In genomic region chr3:137509354-137510045, GRCh38 we compare ENCODE assay signal across 22 cellular contexts.
DNase-seq lines count a peak whose midpoint lies in the region; TF ChIP-seq lines count a peak whose summit lies in the region.
"Had no signal": no experiment of that assay in that cellular context is flagged by ENCODE, and none has a peak within 500 bp of the region (broad histone marks: within the 10 kb centered on the region; RNA-seq: fewer than 3 reads in every experiment).

No MANE protein-coding gene starts in this region.

- H3K79me1 ChIP-seq in neuronal stem cell (ENCODE audit: low read depth, low read length) = no peaks in the 10 kb centered on the region

- no peaks in the 10 kb centered on the region for H3K4me1 Mint-ChIP-seq in osteocyte (ENCODE audit: unreplicated experiment)
- H3K4me1 Mint-ChIP-seq: CD4-positive, CD25-positive, alpha-beta regulatory T cell; memory B cell; stimulated activated naive CD8-positive, alpha-beta T cell treated with anti-CD3 and anti-CD28 coated beads, Interleukin-15, amount 100 ng/mL, for 72 hours had no signal

- TF ChIP-seq EP300 in tibial nerve (IDR thresholded peaks at IDR 0.05) (no peak), esophagus muscularis mucosa (IDR thresholded peaks at IDR 0.05) (no peak)

- no peak overlapping the region for H3K9ac ChIP-seq in neuronal stem cell (ENCODE audit: low read depth, low read length, poor library complexity)
- H3K9ac ChIP-seq: GM23248 had no signal

- peaks cover 18% of the 10 kb centered on the region for H3K9me3 Mint-ChIP-seq in osteocyte (ENCODE audit: unreplicated experiment)

- H4K8ac ChIP-seq in neuronal stem cell (ENCODE audit: low read depth, low read length) = no peak overlapping the region

- H3K27me3 Mint-ChIP-seq in osteocyte (ENCODE audit: unreplicated experiment) = no peaks in the 10 kb centered on the region
- H3K27me3 Mint-ChIP-seq: CD4-positive, CD25-positive, alpha-beta regulatory T cell; memory B cell; natural killer cell treated with Interleukin-12 subunit alpha and Interleukin-12 subunit beta and Interleukin-15 and Interleukin-18, amount 100 ng/mL, for 72 hours; stimulated activated naive CD8-positive, alpha-beta T cell treated with anti-CD3 and anti-CD28 coated beads, Interleukin-15, amount 100 ng/mL, for 72 hours had no signal

- peak in 2 of 3 experiments; percentile 16 to 33 for DNase-seq in NCI-H1417 (lab: John Stamatoyannopoulos, UW)
- DNase-seq in NCI-H1417 treated with DMSO at 0.1 percent for 48 hours (lab: John Stamatoyannopoulos, UW) = no peak
- DNase-seq in NCI-H146 (lab: John Stamatoyannopoulos, UW) = peak; percentile 65
- peak; percentile 45 for DNase-seq in neuronal stem cell (ENCODE audit: low spot score)
- DNase-seq in osteocyte (ENCODE audit: extremely low spot score, unreplicated experiment) = no peak
- DNase-seq in tibial nerve (ENCODE audit: low spot score in 2 of 2) = no peak
- DNase-seq in esophagus muscularis mucosa (ENCODE audit: extremely low spot score) = no peak
- DNase-seq: activated CD4-positive, alpha-beta T cell treated with anti-CD3 and anti-CD28 coated beads, Interleukin-2, amount 50 U/mL, for 1 hour; activated naive CD4-positive, alpha-beta T cell treated with anti-CD3 and anti-CD28 coated beads, Interleukin-2, amount 50 U/mL, for 16 hours; activated T-cell treated with anti-CD3 and anti-CD28 coated beads for 4 hours; brain microvascular endothelial cell; CD4-positive, CD25-positive, alpha-beta regulatory T cell; GM23248; head of caudate nucleus; Karpas-422; NCI-H187; stimulated activated naive CD8-positive, alpha-beta T cell treated with anti-CD3 and anti-CD28 coated beads, Interleukin-15, amount 100 ng/mL, for 72 hours had no signal

- H2BK15ac ChIP-seq in neuronal stem cell (ENCODE audit: low read length) = no peak overlapping the region

- no peak overlapping the region for H3K4me3 Mint-ChIP-seq in osteocyte (ENCODE audit: unreplicated experiment)
- H3K4me3 Mint-ChIP-seq: CD4-positive, CD25-positive, alpha-beta regulatory T cell; memory B cell; natural killer cell treated with Interleukin-12 subunit alpha and Interleukin-12 subunit beta and Interleukin-15 and Interleukin-18, amount 100 ng/mL, for 72 hours; stimulated activated naive CD8-positive, alpha-beta T cell treated with anti-CD3 and anti-CD28 coated beads, Interleukin-15, amount 100 ng/mL, for 72 hours had no signal

- no peak overlapping the region for H2BK120ac ChIP-seq in neuronal stem cell (ENCODE audit: low read depth, low read length)

- H2AK5ac ChIP-seq in neuronal stem cell (ENCODE audit: low read depth, low read length) = no peak overlapping the region

- H3K4ac ChIP-seq in neuronal stem cell (ENCODE audit: low read length) = no peak overlapping the region

- WGBS in neuronal stem cell (ENCODE audit: extremely low coverage in 2 of 2, insufficient read length in 2 of 2, insufficient replicate concordance in 1 of 2), 2 donors = no CpG with 5 or more reads among the region's 29 CpGs
- WGBS in tibial nerve, 2 donors = 34 to 44% methylated on average over 21 to 29 of the region's 29 CpGs
- WGBS in esophagus muscularis mucosa = 77% methylated on average over 29 of the region's 29 CpGs

- intact Hi-C loops in esophagus muscularis mucosa (cut with DNase I) = no loop called here

- H3K27ac ChIP-seq in VCaP = peak overlapping the region; percentile 27; the same call in 1 of the 2 replicates
- peak overlapping the region; percentile 70 for H3K27ac ChIP-seq in neuronal stem cell (replicated peaks; ENCODE audit: low read length)
- no peak overlapping the region for H3K27ac ChIP-seq in tibial nerve
- no peak overlapping the region for H3K27ac ChIP-seq in esophagus muscularis mucosa (replicated peaks in 1 of 4)
- H3K27ac ChIP-seq: brain microvascular endothelial cell, GM23248, SJSA1, vagina had no signal

- H2BK5ac ChIP-seq in neuronal stem cell (ENCODE audit: low read length) = no peak overlapping the region

- no peak overlapping the region for H3K23ac ChIP-seq in neuronal stem cell (ENCODE audit: low read depth, low read length, poor library complexity)

- no peak overlapping the region for H2AFZ ChIP-seq in neuronal stem cell (ENCODE audit: low read length)
- H2AFZ ChIP-seq: GM23248 had no signal

- H3K36me3 ChIP-seq in neuronal stem cell (replicated peaks in 1 of 2; ENCODE audit: control insufficient read depth in 2 of 2, insufficient read depth in 2 of 2, low read length in 2 of 2) (no peaks in the 10 kb centered on the region), tibial nerve (no peaks in the 10 kb centered on the region), esophagus muscularis mucosa (no peaks in the 10 kb centered on the region)
- H3K36me3 ChIP-seq: brain microvascular endothelial cell, SJSA1, vagina had no signal

- H3K27me3 ChIP-seq in neuronal stem cell (ENCODE audit: control insufficient read depth in 3 of 3, insufficient read depth in 3 of 3, low read depth in 1 of 3, low read length in 3 of 3) (no peaks in the 10 kb centered on the region), tibial nerve (no peaks in the 10 kb centered on the region), esophagus muscularis mucosa (no peaks in the 10 kb centered on the region)
- H3K27me3 ChIP-seq: brain microvascular endothelial cell, vagina had no signal

- H4K91ac ChIP-seq in neuronal stem cell (ENCODE audit: low read depth, low read length, poor library complexity) = no peak overlapping the region

- TF ChIP-seq POLR2A in tibial nerve (IDR thresholded peaks at IDR 0.05) = no peak
- no peak for TF ChIP-seq POLR2A in esophagus muscularis mucosa (IDR thresholded peaks at IDR 0.05; ENCODE audit: low read depth)

- no peak overlapping the region for H3K14ac ChIP-seq in neuronal stem cell (ENCODE audit: low read length)

- H3K36me3 Mint-ChIP-seq in osteocyte (ENCODE audit: unreplicated experiment) = no peaks in the 10 kb centered on the region
- H3K36me3 Mint-ChIP-seq: CD4-positive, CD25-positive, alpha-beta regulatory T cell; memory B cell had no signal

- H2BK12ac ChIP-seq in neuronal stem cell (ENCODE audit: low read length) = no peak overlapping the region

- peaks cover 0 to 6% of the 10 kb centered on the region in 2 donors for H3K4me1 ChIP-seq in neuronal stem cell (ENCODE audit: control insufficient read depth in 2 of 2, insufficient read depth in 1 of 2, low read depth in 1 of 2, low read length in 2 of 2)
- H3K4me1 ChIP-seq in tibial nerve = no peaks in the 10 kb centered on the region
- H3K4me1 ChIP-seq in esophagus muscularis mucosa = no peaks in the 10 kb centered on the region
- H3K4me1 ChIP-seq: SJSA1, vagina had no signal

- peak overlapping the region; percentile 78 for H3K18ac ChIP-seq in neuronal stem cell (ENCODE audit: low read length)

- H3K27ac Mint-ChIP-seq in osteocyte (ENCODE audit: unreplicated experiment) = no peak overlapping the region
- H3K27ac Mint-ChIP-seq: CD4-positive, CD25-positive, alpha-beta regulatory T cell; memory B cell; natural killer cell treated with Interleukin-12 subunit alpha and Interleukin-12 subunit beta and Interleukin-15 and Interleukin-18, amount 100 ng/mL, for 72 hours; stimulated activated naive CD8-positive, alpha-beta T cell treated with anti-CD3 and anti-CD28 coated beads, Interleukin-15, amount 100 ng/mL, for 72 hours had no signal

- H3K4me3 ChIP-seq in neuronal stem cell (ENCODE audit: low read length in 2 of 2) (peak overlapping the region in 1 of 2 donors; percentile 37), tibial nerve (no peak overlapping the region), esophagus muscularis mucosa (no peak overlapping the region)
- H3K4me3 ChIP-seq: GM23248, SJSA1, vagina had no signal

- TF ChIP-seq CTCF in VCaP (conservative IDR thresholded peaks at IDR 0.05) (no peak), osteocyte (IDR thresholded peaks at IDR 0.05) (no peak), tibial nerve (IDR thresholded peaks at IDR 0.05) (no peak), esophagus muscularis mucosa (IDR thresholded peaks at IDR 0.05) (no peak)

- H3K4me2 ChIP-seq in neuronal stem cell (ENCODE audit: insufficient read depth, low read length, poor library complexity, severe bottlenecking) = no peak overlapping the region

- H3K9me3 ChIP-seq in neuronal stem cell (replicated peaks in 1 of 2; ENCODE audit: control insufficient read depth in 2 of 2, insufficient read depth in 1 of 2, low read depth in 1 of 2, low read length in 2 of 2) = no peaks in the 10 kb centered on the region
- H3K9me3 ChIP-seq in tibial nerve = peaks cover 0 to 5% (median under 1%) of the 10 kb centered on the region in 4 donors
- no peaks in the 10 kb centered on the region for H3K9me3 ChIP-seq in esophagus muscularis mucosa
- H3K9me3 ChIP-seq: SJSA1, vagina had no signal

Comparison
In these comparisons a context has a peak if more than half of its experiments do, and no peak if none do; other contexts are left out.
1. DNase-seq: peak in NCI-H1417 (2 of 3), NCI-H146 (single experiment) and neuronal stem cell (single experiment); none in NCI-H1417 treated with DMSO at 0.1 percent for 48 hours (single experiment), osteocyte (single experiment), tibial nerve (0 of 2) and esophagus muscularis mucosa (single experiment).
2. H3K27ac ChIP-seq: peak in VCaP (single experiment) and neuronal stem cell (single experiment); none in tibial nerve (0 of 4) and esophagus muscularis mucosa (0 of 4).